In genomic region chr6:30066577-30067459, GRCh38 we compare ENCODE assay signal across 1 cellular context.
TF ChIP-seq lines count a peak whose summit lies in the region.

TSS of gene PPP1R11 (plus strand) at chr6:30067198. CDS start at chr6:30067411, 213 bp downstream.

TF ChIP-seq in K562, 482 proteins besides CTCF, POLR2A, EP300 and RAD21 (continued from another document and continues in another):
- peak; percentile 77 for TF ChIP-seq CREB3L1 (IDR thresholded peaks at IDR 0.05; ENCODE audit: borderline replicate concordance, low read depth)
- 0 out of 2 replicates have a peak, but pooled peaks have one; percentile 25 for TF ChIP-seq ZNF239 (CRISPR knock-in tag; IDR thresholded peaks at IDR 0.05)
- peak; percentile 68; the same call in 1 of the 2 replicates for TF ChIP-seq ARID3B (CRISPR knock-in tag; IDR thresholded peaks at IDR 0.05; ENCODE audit: borderline replicate concordance)
- TF ChIP-seq EZH2 (IDR thresholded peaks at IDR 0.05; ENCODE audit: borderline replicate concordance, low read depth, low read length) = no peak
- peak; percentile 85 for TF ChIP-seq TAF9B (IDR thresholded peaks at IDR 0.05; ENCODE audit: partially characterized antibody)
- TF ChIP-seq PTBP1 (IDR thresholded peaks at IDR 0.05; ENCODE audit: low read depth, low read length) = no peak
- no peak for TF ChIP-seq IRF1 (CRISPR knock-in tag; IDR thresholded peaks at IDR 0.05; ENCODE audit: borderline replicate concordance)
- TF ChIP-seq ZBTB40 (IDR thresholded peaks at IDR 0.05) = peak; percentile 99
- no peak for TF ChIP-seq ZBTB40 (CRISPR knock-in tag; IDR thresholded peaks at IDR 0.05)
- TF ChIP-seq SREBF2 (CRISPR knock-in tag; IDR thresholded peaks at IDR 0.05) = no peak
- TF ChIP-seq ZNF224 (CRISPR knock-in tag; IDR thresholded peaks at IDR 0.05) = no peak
- peak; percentile 86 for TF ChIP-seq TAF1 (IDR thresholded peaks at IDR 0.05; ENCODE audit: control insufficient read depth, extremely low read depth, insufficient read depth, low read length, severe bottlenecking)
- TF ChIP-seq NFATC3 (IDR thresholded peaks at IDR 0.05) = no peak
- TF ChIP-seq POLR2H (tag; IDR thresholded peaks at IDR 0.05; ENCODE audit: low read depth) = peak; percentile 90
- TF ChIP-seq NEUROD1 (IDR thresholded peaks at IDR 0.05; ENCODE audit: borderline replicate concordance, low read depth, low read length, partially characterized antibody) = no peak
- peak; percentile 77 for TF ChIP-seq POLR2AphosphoS5 (IDR thresholded peaks at IDR 0.05; ENCODE audit: control insufficient read depth, insufficient read depth, low read depth, low read length)
- no peak for TF ChIP-seq ZNF717 (CRISPR knock-in tag; IDR thresholded peaks at IDR 0.05)
- peak; percentile 94 to 95 for TF ChIP-seq FOXK2 (conservative IDR thresholded peaks at IDR 0.05 in 1 of 2, IDR thresholded peaks at IDR 0.05 in 1 of 2; ENCODE audit: low read depth in 2 of 2)
- TF ChIP-seq XRCC4 (IDR thresholded peaks at IDR 0.05; ENCODE audit: extremely low read depth, insufficient read depth, insufficient read length) = no peak
- no peak; the same call in 1 of the 2 replicates for TF ChIP-seq ZNF764 (CRISPR knock-in tag; IDR thresholded peaks at IDR 0.05; ENCODE audit: low read depth)
- peak; percentile 62; the same call in 1 of the 2 replicates for TF ChIP-seq AFF4 (CRISPR knock-in tag; IDR thresholded peaks at IDR 0.05)
- TF ChIP-seq KLF13 (tag; IDR thresholded peaks at IDR 0.05; ENCODE audit: borderline replicate concordance, low read depth) = peak; percentile 37; the same call in 1 of the 2 replicates
- no peak for TF ChIP-seq HOXB6 (CRISPR knock-in tag; IDR thresholded peaks at IDR 0.05; ENCODE audit: borderline replicate concordance)
- TF ChIP-seq NCOR1 (IDR thresholded peaks at IDR 0.05) = peak; percentile 38
- no peak for TF ChIP-seq NFIX (CRISPR knock-in tag; IDR thresholded peaks at IDR 0.05; ENCODE audit: low read depth)
- TF ChIP-seq LARP7 (IDR thresholded peaks at IDR 0.05) = no peak
- no peak for TF ChIP-seq ZNF740 (CRISPR knock-in tag; IDR thresholded peaks at IDR 0.05)
- 0 out of 4 replicates have a peak, but pooled peaks of 1 of the 2 experiments have one; percentile 19 for TF ChIP-seq ZNF740 (tag; IDR thresholded peaks at IDR 0.05)
- TF ChIP-seq CCNT2 (IDR thresholded peaks at IDR 0.05; ENCODE audit: borderline replicate concordance, extremely low read depth, insufficient read length, low read depth, low read length) = no peak
- TF ChIP-seq HMGN3 (IDR thresholded peaks at IDR 0.05; ENCODE audit: borderline replicate concordance, extremely low read depth, insufficient read length, low read depth, low read length) = no peak
- TF ChIP-seq ZNF584 (CRISPR knock-in tag; IDR thresholded peaks at IDR 0.05; ENCODE audit: low read depth) = peak; percentile 79
- TF ChIP-seq HES1 (IDR thresholded peaks at IDR 0.05; ENCODE audit: low read depth) = 0 out of 2 replicates have a peak, but pooled peaks have one; percentile 49
- no peak for TF ChIP-seq TCF7 (IDR thresholded peaks at IDR 0.05; ENCODE audit: borderline replicate concordance)
- TF ChIP-seq ZHX1 (conservative IDR thresholded peaks at IDR 0.05; ENCODE audit: low read length) = no peak
